16 cellular contexts compared by ENCODE assay signal in genomic region chr3:24359102-24359501, GRCh38.
A peak's percentile ranks its signal among the peaks of the same experiment; 100 is the strongest.
DNase-seq lines count a peak whose midpoint lies in the region; ATAC-seq and TF ChIP-seq lines count a peak whose summit lies in the region.
"Had no signal": no experiment of that assay in that cellular context is flagged by ENCODE, and none has a peak within 500 bp of the region (broad histone marks: within the 10 kb centered on the region; RNA-seq: fewer than 3 reads in every experiment).

No MANE protein-coding gene starts in this region.

- H3K27me3 ChIP-seq in ascending aorta (no peaks in the 10 kb centered on the region), dorsolateral prefrontal cortex (no peaks in the 10 kb centered on the region), aorta (ENCODE audit: control insufficient read depth in 1 of 2, insufficient read depth in 2 of 2, low read length in 1 of 2) (no peaks in the 10 kb centered on the region), stomach (no peaks in the 10 kb centered on the region)
- H3K27me3 ChIP-seq: BLaER1 had no signal

- intact Hi-C loops in ascending aorta (cut with DNase I), result no loop called here
- intact Hi-C loops in dorsolateral prefrontal cortex (cut with DNase I), result no loop called here
- intact Hi-C loops in aorta (cut with DNase I), result no loop called here
- intact Hi-C loops in stomach (cut with DNase I; ENCODE audit: low total_unique reads), result no loop called here

- no peak for TF ChIP-seq EP300 in stomach (IDR thresholded peaks at IDR 0.05)

- ATAC-seq in aorta (ENCODE audit: low FRiP score), result no peak
- ATAC-seq in HG02678 (IDR thresholded peaks at IDR 0.05; ENCODE audit: unreplicated experiment), result no peak

- no peak for TF ChIP-seq CTCF in ascending aorta (IDR thresholded peaks at IDR 0.05)
- TF ChIP-seq CTCF in dorsolateral prefrontal cortex (IDR thresholded peaks at IDR 0.05 in 54 of 56, conservative IDR thresholded peaks at IDR 0.05 in 2 of 56; ENCODE audit: low read depth in 1 of 56, partially characterized antibody in 56 of 56), result no peak
- TF ChIP-seq CTCF in stomach (IDR thresholded peaks at IDR 0.05), result no peak

- H3K36me3 ChIP-seq in ascending aorta, result no peaks in the 10 kb centered on the region
- no peaks in the 10 kb centered on the region for H3K36me3 ChIP-seq in aorta (ENCODE audit: control insufficient read depth in 1 of 2, insufficient read depth in 2 of 2, low read length in 1 of 2)
- H3K36me3 ChIP-seq in stomach, result no peaks in the 10 kb centered on the region
- H3K36me3 ChIP-seq: BLaER1, HAP-1 had no signal

- H3K9me3 ChIP-seq in ascending aorta (no peaks in the 10 kb centered on the region), aorta (ENCODE audit: control insufficient read depth, low read length) (no peaks in the 10 kb centered on the region), stomach (no peaks in the 10 kb centered on the region)
- H3K9me3 ChIP-seq: BLaER1, HAP-1 had no signal

- H3K4me1 ChIP-seq in ascending aorta, result peaks cover 10 to 61% of the 10 kb centered on the region in 2 donors
- H3K4me1 ChIP-seq in aorta (ENCODE audit: control insufficient read depth in 1 of 2, insufficient read depth in 2 of 2, low read length in 2 of 2), result peaks cover 14 to 20% of the 10 kb centered on the region in 2 donors
- H3K4me1 ChIP-seq in stomach, result peaks cover 3 to 25% (median 16%) of the 10 kb centered on the region in 4 donors
- H3K4me1 ChIP-seq: BLaER1 had no signal

- no peak for TF ChIP-seq POLR2A in stomach (IDR thresholded peaks at IDR 0.05)

- H3K4me3 ChIP-seq in ascending aorta, result no peak overlapping the region
- no peak overlapping the region for H3K4me3 ChIP-seq in dorsolateral prefrontal cortex
- no peak overlapping the region for H3K4me3 ChIP-seq in aorta (ENCODE audit: low read length in 2 of 2)
- H3K4me3 ChIP-seq in stomach, result no peak overlapping the region
- H3K4me3 ChIP-seq: BLaER1, HAP-1 had no signal

- WGBS in aorta, 2 donors, result 80 to 87% methylated on average over 1 of the region's 1 CpG
- 82 to 96% (median 86%) methylated on average over 1 of the region's 1 CpG for WGBS in stomach, 5 donors

- DNase-seq in ascending aorta (ENCODE audit: low spot score in 2 of 2), result no peak
- no peak for DNase-seq in dorsolateral prefrontal cortex
- no peak for DNase-seq in aorta
- DNase-seq in stomach, result no peak
- DNase-seq in iPS-NIHi11 (ENCODE audit: low spot score), result no peak
- DNase-seq: 8988T; CD4-positive, alpha-beta memory T cell; DMS153; DMS79; GDM1; IMR-90 had no signal

- H3K27ac ChIP-seq in ascending aorta (peak overlapping the region; percentile 73 to 78), dorsolateral prefrontal cortex (peak overlapping the region in 42 of 59 donors; percentile 13 to 88 (median 72)), temporal lobe (ENCODE audit: low read depth, low read length) (peak overlapping the region; percentile 48), aorta (ENCODE audit: low read depth in 1 of 2, low read length in 2 of 2) (peak overlapping the region; percentile 76 to 88), stomach (no peak overlapping the region)
- H3K27ac ChIP-seq: BLaER1, HL-60 had no signal

Comparison
In these comparisons a context has a peak if more than half of its experiments do, and no peak if none do; other contexts are left out.
1. H3K27ac ChIP-seq: peak in ascending aorta (2 of 2), dorsolateral prefrontal cortex (42 of 59), temporal lobe (single experiment) and aorta (2 of 2); none in stomach (0 of 5).